ENCODE assay signal across 9 cellular contexts in the genomic region with DNA sequence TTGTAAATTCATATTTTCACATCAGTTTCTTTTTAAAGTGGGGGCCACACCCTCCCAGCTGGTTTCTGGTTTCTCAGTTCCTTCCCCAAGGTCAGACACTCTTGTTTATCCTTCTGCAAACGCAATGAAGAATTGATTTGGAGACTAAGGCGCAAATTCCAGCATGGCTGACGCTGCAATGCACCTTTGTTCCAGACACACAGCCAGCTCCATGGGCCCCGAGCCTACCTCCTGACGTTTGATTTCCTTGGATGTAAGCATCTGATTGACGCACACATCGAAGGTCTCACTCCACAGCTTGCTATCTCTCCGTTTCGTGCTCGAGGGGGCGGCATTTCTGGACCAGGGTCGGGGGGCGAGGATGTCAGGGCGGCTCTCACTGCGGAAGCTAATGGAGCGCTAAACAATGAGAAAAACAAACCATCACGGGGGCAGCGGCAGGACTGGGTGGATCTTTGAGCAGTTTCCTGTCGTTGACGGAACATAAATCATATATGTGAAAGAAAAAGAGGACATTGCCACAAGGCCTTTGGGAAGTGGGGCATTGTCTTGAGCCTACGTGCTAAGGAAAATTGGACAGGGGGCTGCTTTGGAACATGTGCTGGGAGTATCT. TPM values are rescaled to one million over a fixed set of nuclear protein-coding genes. Genes with fewer than 3 reads are reported as not detected.
DNase-seq lines count a peak whose midpoint lies in the region; ATAC-seq and TF ChIP-seq lines count a peak whose summit lies in the region.
"Had no signal": no experiment of that assay in that cellular context is flagged by ENCODE, and none has a peak within 500 bp of the region (broad histone marks: within the 10 kb centered on the region; RNA-seq: fewer than 3 reads in every experiment).

No MANE protein-coding gene starts in this region.

- peaks cover 80 to 87% (median 87%) of the 10 kb centered on the region in 3 donors for H3K4me1 Mint-ChIP-seq in CD8-positive, alpha-beta memory T cell
- peaks cover 79% of the 10 kb centered on the region for H3K4me1 Mint-ChIP-seq in activated naive CD8-positive, alpha-beta T cell treated with anti-CD3 and anti-CD28 coated beads for 36 hours
- H3K4me1 Mint-ChIP-seq in natural killer cell: peaks cover 76 to 79% of the 10 kb centered on the region in 2 donors

- POLR2A ChIA-PET in CD8-positive, alpha-beta memory T cell (lab: Charles Lee): interaction anchor here (1.1 to 5.4 kb wide), 10 partner anchors 8 to 161 kb away, joined by 3 to 50 read pairs (median 6); partner anchors contain the start of gene ARHGEF3

- H3K9me2 ChIP-seq in MM.1S (replicated peaks; ENCODE audit: insufficient read depth, low read length): no peaks in the 10 kb centered on the region

- no peaks in the 10 kb centered on the region for H3K9me3 Mint-ChIP-seq in CD8-positive, alpha-beta memory T cell
- H3K9me3 Mint-ChIP-seq in activated naive CD8-positive, alpha-beta T cell treated with anti-CD3 and anti-CD28 coated beads for 36 hours: peaks cover 3% of the 10 kb centered on the region
- no peaks in the 10 kb centered on the region for H3K9me3 Mint-ChIP-seq in natural killer cell

- H3K4me3 Mint-ChIP-seq in CD8-positive, alpha-beta memory T cell: peak overlapping the region; percentile 88 to 97 (median 93)
- H3K4me3 Mint-ChIP-seq in activated naive CD8-positive, alpha-beta T cell treated with anti-CD3 and anti-CD28 coated beads for 36 hours: peak overlapping the region; percentile 77
- peak overlapping the region; percentile 99 for H3K4me3 Mint-ChIP-seq in natural killer cell

- peaks cover 20 to 79% (median 40%) of the 10 kb centered on the region in 3 donors for H3K36me3 Mint-ChIP-seq in CD8-positive, alpha-beta memory T cell
- H3K36me3 Mint-ChIP-seq in activated naive CD8-positive, alpha-beta T cell treated with anti-CD3 and anti-CD28 coated beads for 36 hours: peaks cover 77% of the 10 kb centered on the region
- H3K36me3 Mint-ChIP-seq in natural killer cell: peaks cover 30% of the 10 kb centered on the region

- H3K4me2 ChIP-seq in MM.1S (ENCODE audit: low read depth, low read length): peak overlapping the region; percentile 51

- no peaks in the 10 kb centered on the region for H3K27me3 ChIP-seq in CD8-positive, alpha-beta memory T cell (ENCODE audit: insufficient read depth, low read length, poor library complexity, severe bottlenecking)
- H3K27me3 ChIP-seq in MM.1S (replicated peaks; ENCODE audit: insufficient read depth, low read length): no peaks in the 10 kb centered on the region

- TF ChIP-seq CTCF in MM.1S (IDR thresholded peaks at IDR 0.05; ENCODE audit: low read length) (no peak), natural killer cell (IDR thresholded peaks at IDR 0.05) (no peak)

- CTCF ChIA-PET in CD8-positive, alpha-beta memory T cell (lab: Charles Lee): interaction anchor here (0.7 to 11.1 kb wide), 10 partner anchors 10 to 235 kb away, joined by 3 to 127 read pairs (median 6); partner anchors contain the start of gene ARHGEF3

- H2AFZ ChIP-seq in MM.1S (ENCODE audit: low read length): no peak overlapping the region

- H3K9ac ChIP-seq in MM.1S (ENCODE audit: low read length): no peak overlapping the region

- H3K79me2 ChIP-seq in MM.1S (ENCODE audit: low read length): no peaks in the 10 kb centered on the region

- no peaks in the 10 kb centered on the region for H3K9me3 ChIP-seq in CD8-positive, alpha-beta memory T cell (ENCODE audit: low read length)
- no peaks in the 10 kb centered on the region for H3K9me3 ChIP-seq in MM.1S (replicated peaks; ENCODE audit: insufficient read depth, low read length)

- H4K20me1 ChIP-seq in MM.1S (ENCODE audit: insufficient read depth, low read length): no peaks in the 10 kb centered on the region

- H3K36me3 ChIP-seq in CD8-positive, alpha-beta memory T cell (ENCODE audit: insufficient read depth, low read length): peaks cover 26% of the 10 kb centered on the region
- H3K36me3 ChIP-seq in MM.1S (replicated peaks; ENCODE audit: insufficient read depth, low read length): 0 out of 2 replicates have a peak, but pooled peaks cover 2% of the 10 kb centered on the region

- peaks cover 3% of the 10 kb centered on the region; the same call in 1 of the 2 replicates for H3F3A ChIP-seq in MM.1S (ENCODE audit: insufficient read depth, low read length)

- H3K27me3 Mint-ChIP-seq in CD8-positive, alpha-beta memory T cell: no peaks in the 10 kb centered on the region
- H3K27me3 Mint-ChIP-seq in activated naive CD8-positive, alpha-beta T cell treated with anti-CD3 and anti-CD28 coated beads for 36 hours: no peaks in the 10 kb centered on the region
- H3K27me3 Mint-ChIP-seq in natural killer cell (ENCODE audit: low read depth in 2 of 2): no peaks in the 10 kb centered on the region

- ATAC-seq in natural killer cell (peak; percentile 32 to 60 (median 34)), GM21367 (IDR thresholded peaks at IDR 0.05; ENCODE audit: unreplicated experiment) (no peak)

- intact Hi-C loops in natural killer cell (cut with micrococcal nuclease): loop anchor here (2.0 kb wide), 1 partner anchor 60 kb away; no protein-coding TSS in a partner anchor

- peak; percentile 6 to 63 (median 38) for DNase-seq in CD8-positive, alpha-beta memory T cell
- DNase-seq in MM.1S: peak; percentile 32
- DNase-seq in activated naive CD8-positive, alpha-beta T cell treated with anti-CD3 and anti-CD28 coated beads for 36 hours: peak; percentile 45
- peak; percentile 51 for DNase-seq in natural killer cell
- DNase-seq in NCI-H226: no peak
- DNase-seq in GDM1 (lab: John Stamatoyannopoulos, UW): no peak
- no peak for DNase-seq in NCI-H446 (lab: John Stamatoyannopoulos, UW)

- H3K4me3 ChIP-seq in CD8-positive, alpha-beta memory T cell (ENCODE audit: low read length): peak overlapping the region; percentile 49
- 0 out of 2 replicates have a peak overlapping the region, but pooled peaks have one; percentile 1 for H3K4me3 ChIP-seq in MM.1S (ENCODE audit: low read length)

- H3K27ac Mint-ChIP-seq in CD8-positive, alpha-beta memory T cell: peak overlapping the region; percentile 95 to 99 (median 97)
- peak overlapping the region; percentile 91 for H3K27ac Mint-ChIP-seq in activated naive CD8-positive, alpha-beta T cell treated with anti-CD3 and anti-CD28 coated beads for 36 hours
- H3K27ac Mint-ChIP-seq in natural killer cell: peak overlapping the region; percentile 99 to 100

- H3K27ac ChIP-seq in CD8-positive, alpha-beta memory T cell (ENCODE audit: low read depth, low read length): peak overlapping the region; percentile 58
- no peak overlapping the region for H3K27ac ChIP-seq in MM.1S (ENCODE audit: low read length)
- H3K27ac ChIP-seq: HL-60 had no signal

- H3K4me1 ChIP-seq in CD8-positive, alpha-beta memory T cell (ENCODE audit: insufficient read depth, low read length): peaks cover 74% of the 10 kb centered on the region
- H3K4me1 ChIP-seq in MM.1S (ENCODE audit: low read length): peaks cover 25% of the 10 kb centered on the region

RNA-seq across cellular contexts. Expression of gene ARHGEF3, which starts 46.9 kb away (rescaled TPM):
- 10 to 100 TPM; 55.1 to 56.6 TPM for total RNA-seq in CD8-positive, alpha-beta memory T cell
- polyA plus RNA-seq in CD8-positive, alpha-beta memory T cell: 110 TPM
- 10 to 100 TPM; 81.2 to 88.2 TPM for total RNA-seq in activated naive CD8-positive, alpha-beta T cell treated with anti-CD3 and anti-CD28 coated beads for 36 hours
- total RNA-seq in natural killer cell: 100 to 1,000 TPM; 112 to 211 (median 135) TPM

Comparison
In these comparisons a context has a peak if more than half of its experiments do, and no peak if none do; other contexts are left out.
1. DNase-seq: peak in CD8-positive, alpha-beta memory T cell (5 of 5), MM.1S (single experiment), activated naive CD8-positive, alpha-beta T cell treated with anti-CD3 and anti-CD28 coated beads for 36 hours (single experiment) and natural killer cell (single experiment); none in NCI-H226 (single experiment), GDM1 (single experiment) and NCI-H446 (0 of 2).
2. Peak in every context shown above with its lines, with median percentiles within 50 percentile points of each other: H3K27ac Mint-ChIP-seq and H3K4me3 Mint-ChIP-seq.